17 cellular contexts compared by ENCODE assay signal in the genomic region with DNA sequence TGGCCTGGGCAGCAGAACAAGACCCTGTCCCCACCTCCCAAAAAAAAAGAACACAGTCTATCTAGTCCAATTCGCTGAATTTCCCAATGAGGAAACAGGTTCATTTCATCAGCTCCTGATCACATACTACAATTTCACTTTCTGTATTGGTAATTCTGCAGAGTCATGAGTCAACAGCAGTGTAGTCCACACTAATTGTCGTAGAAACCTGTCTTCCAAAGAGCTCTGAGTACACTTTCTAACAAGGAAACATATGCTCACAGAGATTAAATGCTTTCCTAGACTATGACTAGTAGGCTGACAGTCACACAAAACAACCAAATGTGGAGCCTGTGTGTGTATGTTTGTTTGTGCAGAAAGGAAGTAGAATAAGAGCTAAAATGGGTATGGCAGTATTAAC.
DNase-seq lines count a peak whose midpoint lies in the region; ATAC-seq and TF ChIP-seq lines count a peak whose summit lies in the region.
"Had no signal": no experiment of that assay in that cellular context is flagged by ENCODE, and none has a peak within 500 bp of the region (broad histone marks: within the 10 kb centered on the region; RNA-seq: fewer than 3 reads in every experiment).

No MANE protein-coding gene starts in this region.

- H3K27me3 ChIP-seq in OCI-LY3 (ENCODE audit: low read depth, low read length) (no peaks in the 10 kb centered on the region), adrenal gland (peaks cover 4% of the 10 kb centered on the region)
- no peaks in the 10 kb centered on the region for H3K27me3 ChIP-seq in effector memory CD4-positive, alpha-beta T cell (replicated peaks; ENCODE audit: control insufficient read depth, insufficient read depth, low read length, poor library complexity, severe bottlenecking)
- H3K27me3 ChIP-seq: ascending aorta, neural progenitor cell, thyroid gland had no signal

- ATAC-seq in GM19463 (IDR thresholded peaks at IDR 0.05; ENCODE audit: unreplicated experiment) = peak; percentile 77
- ATAC-seq: Panc1 had no signal

- H2AFZ ChIP-seq in OCI-LY3 (ENCODE audit: low read depth, low read length) = no peak overlapping the region
- H2AFZ ChIP-seq: neural progenitor cell had no signal

- no peaks in the 10 kb centered on the region for H3K79me2 ChIP-seq in OCI-LY3 (ENCODE audit: low read length)

- WGBS in adrenal gland, 4 donors = 63 to 70% (median 67%) methylated on average over 2 of the region's 2 CpGs

- H4K20me1 ChIP-seq in OCI-LY3 (ENCODE audit: insufficient read depth, low read length) = no peaks in the 10 kb centered on the region

- H3K9me3 ChIP-seq in OCI-LY3 (ENCODE audit: insufficient read depth, low read length) (no peaks in the 10 kb centered on the region), adrenal gland (replicated peaks in 1 of 3) (no peaks in the 10 kb centered on the region)
- no peaks in the 10 kb centered on the region for H3K9me3 ChIP-seq in effector memory CD4-positive, alpha-beta T cell (ENCODE audit: control insufficient read depth, low read length)
- H3K9me3 ChIP-seq: ascending aorta, thyroid gland had no signal

- in situ Hi-C loops in GM13976 (cut with MboI; ENCODE audit: low sequenced_read_pairs, unreplicated experiment) = no loop called here

- H3K36me3 ChIP-seq in OCI-LY3 (replicated peaks; ENCODE audit: low read depth, low read length) = no peaks in the 10 kb centered on the region
- no peaks in the 10 kb centered on the region for H3K36me3 ChIP-seq in effector memory CD4-positive, alpha-beta T cell (ENCODE audit: control insufficient read depth, insufficient read depth, low read length)
- no peaks in the 10 kb centered on the region for H3K36me3 ChIP-seq in adrenal gland (replicated peaks in 1 of 2)
- H3K36me3 ChIP-seq: ascending aorta, neural progenitor cell, thyroid gland, WERI-Rb-1 had no signal

- H3K27ac ChIP-seq in OCI-LY3 (ENCODE audit: low read length) = no peak overlapping the region
- H3K27ac ChIP-seq in effector memory CD4-positive, alpha-beta T cell (ENCODE audit: insufficient read depth, low read length, poor library complexity, severe bottlenecking) = no peak overlapping the region
- no peak overlapping the region for H3K27ac ChIP-seq in adrenal gland
- H3K27ac ChIP-seq: ascending aorta, neural progenitor cell, thyroid gland, WERI-Rb-1 had no signal

- H3K4me3 ChIP-seq in OCI-LY3 (ENCODE audit: low read length) (no peak overlapping the region), adrenal gland (no peak overlapping the region)
- no peak overlapping the region for H3K4me3 ChIP-seq in effector memory CD4-positive, alpha-beta T cell (ENCODE audit: insufficient read depth, low read depth, low read length, poor library complexity, severe bottlenecking)
- H3K4me3 ChIP-seq: ascending aorta, lung, neural progenitor cell, thyroid gland had no signal

- TF ChIP-seq CTCF in OCI-LY3 (IDR thresholded peaks at IDR 0.05; ENCODE audit: low read depth, low read length) (no peak), GM13976 (IDR thresholded peaks at IDR 0.05; ENCODE audit: borderline replicate concordance, control extremely low read depth, extremely low read depth, insufficient read depth, missing control alignments) (no peak), adrenal gland (IDR thresholded peaks at IDR 0.05) (no peak)

- DNase-seq in CD1c-positive myeloid dendritic cell (ENCODE audit: extremely low spot score) (peak; percentile 11), iris pigment epithelial cell (ENCODE audit: low read depth) (peak; percentile 2), SW480 (ENCODE audit: low spot score) (no peak), GM13976 (ENCODE audit: low spot score) (no peak), adrenal gland (no peak)
- no peak for DNase-seq in effector memory CD4-positive, alpha-beta T cell
- DNase-seq: activated gamma-delta T cell treated with Interleukin-2 at 50 U/mL for 16 hours, NCI-H1417, NCI-H446, WERI-Rb-1 had no signal

- 0 out of 2 replicates have a peak overlapping the region, but pooled peaks have one; percentile 6 for H3K4me2 ChIP-seq in OCI-LY3 (ENCODE audit: low read length)
- H3K4me2 ChIP-seq: neural progenitor cell had no signal

- H3K4me1 ChIP-seq in OCI-LY3 (ENCODE audit: low read length) (no peaks in the 10 kb centered on the region), adrenal gland (replicated peaks in 1 of 2) (no peaks in the 10 kb centered on the region)
- H3K4me1 ChIP-seq in effector memory CD4-positive, alpha-beta T cell (ENCODE audit: control insufficient read depth, insufficient read depth, low read length, poor library complexity, severe bottlenecking) = no peaks in the 10 kb centered on the region
- H3K4me1 ChIP-seq: ascending aorta, neural progenitor cell, thyroid gland had no signal

- no peak overlapping the region for H3K9ac ChIP-seq in OCI-LY3 (ENCODE audit: low read length)
- H3K9ac ChIP-seq: neural progenitor cell had no signal

- intact Hi-C loops in adrenal gland (cut with DNase I) = no loop called here

- TF ChIP-seq POLR2A in adrenal gland (IDR thresholded peaks at IDR 0.05) = no peak

Comparison
In these comparisons a context has a peak if more than half of its experiments do, and no peak if none do; other contexts are left out.
1. DNase-seq: peak in CD1c-positive myeloid dendritic cell (single experiment) and iris pigment epithelial cell (single experiment); none in SW480 (single experiment), effector memory CD4-positive, alpha-beta T cell (0 of 3), GM13976 (single experiment) and adrenal gland (0 of 7).